Comparison of ENCODE assay signal across 28 cellular contexts in genomic region chr1:201144701-201145100, GRCh38. TPM values are rescaled to one million over a fixed set of nuclear protein-coding genes. Genes with fewer than 3 reads are reported as not detected.
"Had no signal": no experiment of that assay in that cellular context is flagged by ENCODE, and none has a peak within 500 bp of the region (broad histone marks: within the 10 kb centered on the region; RNA-seq: fewer than 3 reads in every experiment).

No MANE protein-coding gene starts in this region.

- H3K27ac ChIP-seq: brain microvascular endothelial cell, cardiac muscle cell, VCaP had no signal

- H3K4me3 Mint-ChIP-seq: activated CD4-positive, alpha-beta memory T cell treated with anti-CD3 and anti-CD28 coated beads, Interleukin-2, amount 10 ng/mL, durations not matched to agents 7 days and 5 days; activated CD4-positive, alpha-beta T cell treated with anti-CD3 and anti-CD28 coated beads for 36 hours; activated naive CD4-positive, alpha-beta T cell treated with anti-CD3 and anti-CD28 coated beads for 36 hours; activated naive CD8-positive, alpha-beta T cell treated with anti-CD3 and anti-CD28 coated beads for 36 hours; IgD-negative memory B cell had no signal

- H3K27ac Mint-ChIP-seq: activated CD4-positive, alpha-beta memory T cell treated with anti-CD3 and anti-CD28 coated beads, Interleukin-2, amount 10 ng/mL, durations not matched to agents 7 days and 5 days; activated CD4-positive, alpha-beta T cell treated with anti-CD3 and anti-CD28 coated beads for 36 hours; activated naive CD4-positive, alpha-beta T cell treated with anti-CD3 and anti-CD28 coated beads for 36 hours; activated naive CD8-positive, alpha-beta T cell treated with anti-CD3 and anti-CD28 coated beads for 36 hours; IgD-negative memory B cell had no signal

- ATAC-seq: activated CD4-positive, alpha-beta T cell treated with anti-CD3 and anti-CD28 coated beads for 36 hours had no signal

- H3K27me3 Mint-ChIP-seq: activated CD4-positive, alpha-beta memory T cell treated with anti-CD3 and anti-CD28 coated beads, Interleukin-2, amount 10 ng/mL, durations not matched to agents 7 days and 5 days; activated CD4-positive, alpha-beta T cell treated with anti-CD3 and anti-CD28 coated beads for 36 hours; activated naive CD8-positive, alpha-beta T cell treated with anti-CD3 and anti-CD28 coated beads for 36 hours; IgD-negative memory B cell had no signal

- H3K4me3 ChIP-seq: cardiac muscle cell had no signal

- H3K4me1 Mint-ChIP-seq: activated CD4-positive, alpha-beta memory T cell treated with anti-CD3 and anti-CD28 coated beads, Interleukin-2, amount 10 ng/mL, durations not matched to agents 7 days and 5 days; activated CD4-positive, alpha-beta T cell treated with anti-CD3 and anti-CD28 coated beads for 36 hours; activated naive CD8-positive, alpha-beta T cell treated with anti-CD3 and anti-CD28 coated beads for 36 hours had no signal

- DNase-seq: activated CD4-positive, alpha-beta memory T cell treated with anti-CD3 and anti-CD28 coated beads, Interleukin-2, amount 10 ng/mL, durations not matched to agents 7 days and 5 days; activated CD4-positive, alpha-beta T cell treated with anti-CD3 and anti-CD28 coated beads for 36 hours; activated CD4-positive, alpha-beta T cell treated with anti-CD3 and anti-CD28 coated beads, Interleukin-2, amount 50 U/mL, for 1 hour; activated gamma-delta T cell; activated naive CD4-positive, alpha-beta T cell treated with anti-CD3 and anti-CD28 coated beads for 36 hours; activated naive CD8-positive, alpha-beta T cell treated with anti-CD3 and anti-CD28 coated beads for 36 hours; activated T-cell treated with anti-CD3 and anti-CD28 coated beads for 4 hours; brain microvascular endothelial cell; cerebellar nuclear complex; KG1; NCI-H1092; NCI-H1417 treated with DMSO at 0.1 percent for 48 hours; NCI-H1694; NCI-H2029; NCI-H2107; NCI-H510A treated with DMSO at 0.1 percent for 48 hours; NCI-H748 treated with DMSO at 0.1 percent for 48 hours; SIG-M5; T-helper 1 cell had no signal

- H3K9me3 Mint-ChIP-seq: activated CD4-positive, alpha-beta memory T cell treated with anti-CD3 and anti-CD28 coated beads, Interleukin-2, amount 10 ng/mL, durations not matched to agents 7 days and 5 days; activated naive CD4-positive, alpha-beta T cell treated with anti-CD3 and anti-CD28 coated beads for 36 hours; activated naive CD8-positive, alpha-beta T cell treated with anti-CD3 and anti-CD28 coated beads for 36 hours; IgD-negative memory B cell had no signal

RNA-seq across cellular contexts. Expression of gene ASCL5, which starts 17.7 kb away (rescaled TPM):
- total RNA-seq: activated CD4-positive, alpha-beta memory T cell treated with anti-CD3 and anti-CD28 coated beads, Interleukin-2, amount 10 ng/mL, durations not matched to agents 7 days and 5 days; activated CD8-positive, alpha-beta memory T cell treated with anti-CD3 and anti-CD28 coated beads for 36 hours; activated naive CD4-positive, alpha-beta T cell treated with anti-CD3 and anti-CD28 coated beads for 36 hours; LHCN-M2; M059J; OCI-LY7; RPMI7951; T-helper 2 cell treated with Interferon-gamma antibody and Interleukin-4, amounts not matched to agents 100 ng/mL and 5 ng/mL, for 36 hours had no signal
- polyA plus RNA-seq: cardiac muscle cell, IgD-negative memory B cell had no signal

RNA-seq across cellular contexts. Expression of gene CACNA1S, which starts 32.5 kb away (rescaled TPM):
- total RNA-seq: activated CD4-positive, alpha-beta memory T cell treated with anti-CD3 and anti-CD28 coated beads, Interleukin-2, amount 10 ng/mL, durations not matched to agents 7 days and 5 days; activated CD4-positive, alpha-beta T cell treated with anti-CD3 and anti-CD28 coated beads for 36 hours; activated CD8-positive, alpha-beta memory T cell treated with anti-CD3 and anti-CD28 coated beads for 36 hours; activated naive CD4-positive, alpha-beta T cell treated with anti-CD3 and anti-CD28 coated beads for 36 hours; activated naive CD8-positive, alpha-beta T cell treated with anti-CD3 and anti-CD28 coated beads for 36 hours; M059J; OCI-LY7; RPMI7951; T-helper 2 cell treated with Interferon-gamma antibody and Interleukin-4, amounts not matched to agents 100 ng/mL and 5 ng/mL, for 36 hours had no signal
- polyA plus RNA-seq: cardiac muscle cell, IgD-negative memory B cell had no signal

RNA-seq across cellular contexts. Expression of gene IGFN1, which starts 45.9 kb away (rescaled TPM):
- total RNA-seq: activated CD4-positive, alpha-beta memory T cell treated with anti-CD3 and anti-CD28 coated beads, Interleukin-2, amount 10 ng/mL, durations not matched to agents 7 days and 5 days; activated CD4-positive, alpha-beta T cell treated with anti-CD3 and anti-CD28 coated beads for 36 hours; activated CD8-positive, alpha-beta memory T cell treated with anti-CD3 and anti-CD28 coated beads for 36 hours; activated naive CD4-positive, alpha-beta T cell treated with anti-CD3 and anti-CD28 coated beads for 36 hours; activated naive CD8-positive, alpha-beta T cell treated with anti-CD3 and anti-CD28 coated beads for 36 hours; cardiac muscle cell; M059J; OCI-LY7; T-helper 2 cell treated with Interferon-gamma antibody and Interleukin-4, amounts not matched to agents 100 ng/mL and 5 ng/mL, for 36 hours had no signal
- polyA plus RNA-seq: cardiac muscle cell, IgD-negative memory B cell had no signal
